1 cellular context compared by ENCODE assay signal in the genomic region with DNA sequence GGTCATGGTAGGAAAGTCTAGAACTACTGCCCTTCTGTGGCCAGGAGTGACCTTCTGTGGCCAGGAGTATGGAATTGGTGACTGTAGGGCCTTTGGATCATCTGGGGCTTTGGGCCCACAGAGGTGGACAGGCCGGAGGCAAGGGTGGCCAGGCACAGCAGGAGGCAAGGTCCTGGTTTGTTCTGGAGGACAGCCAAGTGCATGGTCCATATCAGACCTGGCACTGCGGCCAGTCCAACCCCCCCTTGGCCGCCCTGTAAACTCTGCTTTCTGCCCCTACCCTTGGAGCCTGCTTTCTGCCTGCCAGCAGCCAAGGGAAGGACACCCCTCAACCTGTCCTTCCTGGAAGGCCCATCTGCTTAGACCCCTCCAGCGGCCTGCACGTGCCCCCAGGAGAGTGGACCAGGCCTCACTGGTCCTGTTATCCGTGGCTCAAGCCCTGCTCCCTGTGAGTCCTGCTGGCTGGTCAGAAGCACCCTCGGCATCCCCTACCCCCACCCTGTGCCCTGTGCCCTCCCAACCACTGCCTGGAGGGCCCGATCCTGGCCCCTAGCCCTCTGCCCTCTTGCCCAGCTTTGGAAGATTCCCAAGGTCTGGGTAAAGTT.
TF ChIP-seq lines count a peak whose summit lies in the region.

No MANE protein-coding gene starts in this region.

TF ChIP-seq in HepG2, 621 proteins besides CTCF, POLR2A, EP300 and RAD21 (continued from another document and continues in another):
- TF ChIP-seq ARNT (IDR thresholded peaks at IDR 0.05) (no peak), ZNF761 (CRISPR knock-in tag; conservative IDR thresholded peaks at IDR 0.05) (0 out of 2 replicates have a peak, but pooled peaks have one; percentile 33), BORCS8-MEF2B (CRISPR knock-in tag; IDR thresholded peaks at IDR 0.05) (0 out of 2 replicates have a peak, but pooled peaks have one; percentile 33), ZBTB38 (CRISPR knock-in tag; IDR thresholded peaks at IDR 0.05) (peak; percentile 65), ZNF841 (CRISPR knock-in tag; IDR thresholded peaks at IDR 0.05; ENCODE audit: borderline replicate concordance) (no peak), SAP130 (CRISPR knock-in tag; IDR thresholded peaks at IDR 0.05; ENCODE audit: low read depth) (peak; percentile 44; the same call in 1 of the 2 replicates), ZBTB20 (CRISPR knock-in tag; IDR thresholded peaks at IDR 0.05; ENCODE audit: borderline replicate concordance, low read depth) (no peak), ZNF619 (CRISPR knock-in tag; IDR thresholded peaks at IDR 0.05) (peak; percentile 71; the same call in 1 of the 2 replicates), TAF1 (CRISPR knock-in tag; IDR thresholded peaks at IDR 0.05) (no peak), ZNF274 (CRISPR knock-in tag; IDR thresholded peaks at IDR 0.05) (0 out of 2 replicates have a peak, but pooled peaks have one; percentile 41), ZBED4 (CRISPR knock-in tag; IDR thresholded peaks at IDR 0.05; ENCODE audit: borderline replicate concordance) (peak; percentile 77; the same call in 1 of the 2 replicates), GMEB1 (CRISPR knock-in tag; IDR thresholded peaks at IDR 0.05; ENCODE audit: borderline replicate concordance) (peak; percentile 45; the same call in 1 of the 2 replicates), HNF4G (IDR thresholded peaks at IDR 0.05; ENCODE audit: borderline replicate concordance, low read depth, low read length) (peak; percentile 37; the same call in 1 of the 2 replicates), HNF4G (CRISPR knock-in tag; IDR thresholded peaks at IDR 0.05; ENCODE audit: borderline replicate concordance, low read depth) (no peak), CBX1 (IDR thresholded peaks at IDR 0.05; ENCODE audit: low read depth) (no peak), RXRB (CRISPR knock-in tag; IDR thresholded peaks at IDR 0.05; ENCODE audit: borderline replicate concordance) (peak; percentile 30; the same call in 1 of the 2 replicates), HIC2 (CRISPR knock-in tag; IDR thresholded peaks at IDR 0.05; ENCODE audit: low read depth) (peak; percentile 95), MED13 (CRISPR knock-in tag; IDR thresholded peaks at IDR 0.05) (no peak), ATF5 (CRISPR knock-in tag; IDR thresholded peaks at IDR 0.05; ENCODE audit: low read depth) (no peak), ZNF333 (CRISPR knock-in tag; IDR thresholded peaks at IDR 0.05; ENCODE audit: borderline replicate concordance) (peak; percentile 51; the same call in 1 of the 2 replicates), XRCC5 (optimal IDR thresholded peaks at IDR 0.05; ENCODE audit: low read length) (peak; percentile 31), SSRP1 (CRISPR knock-in tag; IDR thresholded peaks at IDR 0.05) (no peak), HES4 (CRISPR knock-in tag; IDR thresholded peaks at IDR 0.05; ENCODE audit: borderline replicate concordance) (0 out of 2 replicates have a peak, but pooled peaks have one; percentile 18), THAP7 (CRISPR knock-in tag; IDR thresholded peaks at IDR 0.05) (no peak), NR2F2 (IDR thresholded peaks at IDR 0.05; ENCODE audit: borderline replicate concordance, low read depth) (peak; percentile 35; the same call in 1 of the 2 replicates), KDM5B (CRISPR knock-in tag; IDR thresholded peaks at IDR 0.05; ENCODE audit: borderline replicate concordance) (peak; percentile 56; the same call in 1 of the 2 replicates), ZNF24 (IDR thresholded peaks at IDR 0.05) (no peak), MXD4 (CRISPR knock-in tag; IDR thresholded peaks at IDR 0.05) (peak; percentile 74), ZZZ3 (CRISPR knock-in tag; IDR thresholded peaks at IDR 0.05; ENCODE audit: borderline replicate concordance) (0 out of 2 replicates have a peak, but pooled peaks have one; percentile 30), PCBP1 (IDR thresholded peaks at IDR 0.05; ENCODE audit: borderline replicate concordance, low read depth, low read length) (0 out of 2 replicates have a peak, but pooled peaks have one; percentile 71), CERS6 (CRISPR knock-in tag; IDR thresholded peaks at IDR 0.05) (no peak), KDM2A (CRISPR knock-in tag; IDR thresholded peaks at IDR 0.05; ENCODE audit: borderline replicate concordance, low read depth) (peak; percentile 35; the same call in 1 of the 2 replicates), NFYB (CRISPR knock-in tag; IDR thresholded peaks at IDR 0.05) (0 out of 2 replicates have a peak, but pooled peaks have one; percentile 10), DNMT1 (CRISPR knock-in tag; IDR thresholded peaks at IDR 0.05) (no peak)
- TF ChIP-seq, protein P1, sequence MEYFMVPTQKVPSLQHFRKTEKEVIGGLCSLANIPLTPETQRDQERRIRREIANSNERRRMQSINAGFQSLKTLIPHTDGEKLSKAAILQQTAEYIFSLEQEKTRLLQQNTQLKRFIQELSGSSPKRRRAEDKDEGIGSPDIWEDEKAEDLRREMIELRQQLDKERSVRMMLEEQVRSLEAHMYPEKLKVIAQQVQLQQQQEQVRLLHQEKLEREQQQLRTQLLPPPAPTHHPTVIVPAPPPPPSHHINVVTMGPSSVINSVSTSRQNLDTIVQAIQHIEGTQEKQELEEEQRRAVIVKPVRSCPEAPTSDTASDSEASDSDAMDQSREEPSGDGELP (IDR thresholded peaks at IDR 0.05; ENCODE audit: borderline replicate concordance, low read depth): peak; percentile 50; the same call in 1 of the 2 replicates
- TF ChIP-seq, protein P2, sequence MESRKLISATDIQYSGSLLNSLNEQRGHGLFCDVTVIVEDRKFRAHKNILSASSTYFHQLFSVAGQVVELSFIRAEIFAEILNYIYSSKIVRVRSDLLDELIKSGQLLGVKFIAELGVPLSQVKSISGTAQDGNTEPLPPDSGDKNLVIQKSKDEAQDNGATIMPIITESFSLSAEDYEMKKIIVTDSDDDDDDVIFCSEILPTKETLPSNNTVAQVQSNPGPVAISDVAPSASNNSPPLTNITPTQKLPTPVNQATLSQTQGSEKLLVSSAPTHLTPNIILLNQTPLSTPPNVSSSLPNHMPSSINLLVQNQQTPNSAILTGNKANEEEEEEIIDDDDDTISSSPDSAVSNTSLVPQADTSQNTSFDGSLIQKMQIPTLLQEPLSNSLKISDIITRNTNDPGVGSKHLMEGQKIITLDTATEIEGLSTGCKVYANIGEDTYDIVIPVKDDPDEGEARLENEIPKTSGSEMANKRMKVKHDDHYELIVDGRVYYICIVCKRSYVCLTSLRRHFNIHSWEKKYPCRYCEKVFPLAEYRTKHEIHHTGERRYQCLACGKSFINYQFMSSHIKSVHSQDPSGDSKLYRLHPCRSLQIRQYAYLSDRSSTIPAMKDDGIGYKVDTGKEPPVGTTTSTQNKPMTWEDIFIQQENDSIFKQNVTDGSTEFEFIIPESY (CRISPR knock-in tag; IDR thresholded peaks at IDR 0.05): no peak
- TF ChIP-seq, protein P3, sequence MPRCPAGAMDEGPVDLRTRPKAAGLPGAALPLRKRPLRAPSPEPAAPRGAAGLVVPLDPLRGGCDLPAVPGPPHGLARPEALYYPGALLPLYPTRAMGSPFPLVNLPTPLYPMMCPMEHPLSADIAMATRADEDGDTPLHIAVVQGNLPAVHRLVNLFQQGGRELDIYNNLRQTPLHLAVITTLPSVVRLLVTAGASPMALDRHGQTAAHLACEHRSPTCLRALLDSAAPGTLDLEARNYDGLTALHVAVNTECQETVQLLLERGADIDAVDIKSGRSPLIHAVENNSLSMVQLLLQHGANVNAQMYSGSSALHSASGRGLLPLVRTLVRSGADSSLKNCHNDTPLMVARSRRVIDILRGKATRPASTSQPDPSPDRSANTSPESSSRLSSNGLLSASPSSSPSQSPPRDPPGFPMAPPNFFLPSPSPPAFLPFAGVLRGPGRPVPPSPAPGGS (CRISPR knock-in tag; IDR thresholded peaks at IDR 0.05): 0 out of 2 replicates have a peak, but pooled peaks have one; percentile 24
- TF ChIP-seq, protein P4, sequence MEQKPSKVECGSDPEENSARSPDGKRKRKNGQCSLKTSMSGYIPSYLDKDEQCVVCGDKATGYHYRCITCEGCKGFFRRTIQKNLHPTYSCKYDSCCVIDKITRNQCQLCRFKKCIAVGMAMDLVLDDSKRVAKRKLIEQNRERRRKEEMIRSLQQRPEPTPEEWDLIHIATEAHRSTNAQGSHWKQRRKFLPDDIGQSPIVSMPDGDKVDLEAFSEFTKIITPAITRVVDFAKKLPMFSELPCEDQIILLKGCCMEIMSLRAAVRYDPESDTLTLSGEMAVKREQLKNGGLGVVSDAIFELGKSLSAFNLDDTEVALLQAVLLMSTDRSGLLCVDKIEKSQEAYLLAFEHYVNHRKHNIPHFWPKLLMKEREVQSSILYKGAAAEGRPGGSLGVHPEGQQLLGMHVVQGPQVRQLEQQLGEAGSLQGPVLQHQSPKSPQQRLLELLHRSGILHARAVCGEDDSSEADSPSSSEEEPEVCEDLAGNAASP (CRISPR knock-in tag; IDR thresholded peaks at IDR 0.05; ENCODE audit: borderline replicate concordance): peak; percentile 48; the same call in 1 of the 2 replicates
